25 cellular contexts compared by ENCODE assay signal in genomic region chr16:80552277-80552676, GRCh38. TPM values are rescaled to one million over a fixed set of nuclear protein-coding genes. Genes with fewer than 3 reads are reported as not detected.
A peak's percentile ranks its signal among the peaks of the same experiment; 100 is the strongest.
DNase-seq lines count a peak whose midpoint lies in the region; ATAC-seq and TF ChIP-seq lines count a peak whose summit lies in the region.
"Had no signal": no experiment of that assay in that cellular context is flagged by ENCODE, and none has a peak within 500 bp of the region (broad histone marks: within the 10 kb centered on the region; RNA-seq: fewer than 3 reads in every experiment).

No MANE protein-coding gene starts in this region.

- H3K27ac ChIP-seq in RWPE2 (ENCODE audit: poor library complexity, severe bottlenecking) (no peak overlapping the region), mesenchymal stem cell (ENCODE audit: low read length, poor library complexity, severe bottlenecking) (no peak overlapping the region), substantia nigra (ENCODE audit: low read depth, low read length, poor library complexity, severe bottlenecking) (no peak overlapping the region)

- H3K4ac ChIP-seq in mesenchymal stem cell (ENCODE audit: low read depth in 1 of 2, low read length in 2 of 2): no peak overlapping the region

- H3K27me3 ChIP-seq in RWPE2 (ENCODE audit: insufficient read depth, poor library complexity, severe bottlenecking) (no peaks in the 10 kb centered on the region), mesenchymal stem cell (ENCODE audit: control insufficient read depth in 1 of 2, insufficient read depth in 1 of 2, low read length in 2 of 2) (peaks cover 0 to 4% of the 10 kb centered on the region in 2 experiments)

- ATAC-seq in RWPE2 (ENCODE audit: low read depth): peak; percentile 92
- ATAC-seq: HepG2, PC-3 had no signal

- H2AK5ac ChIP-seq in mesenchymal stem cell (ENCODE audit: low read length, severe bottlenecking): no peak overlapping the region

- WGBS in mesenchymal stem cell: 58% methylated on average over 5 of the region's 5 CpGs

- no peak overlapping the region for H3K9ac ChIP-seq in mesenchymal stem cell (ENCODE audit: low read length)

- no peak for TF ChIP-seq CTCF in RWPE2 (IDR thresholded peaks at IDR 0.05; ENCODE audit: poor library complexity, severe bottlenecking)
- TF ChIP-seq CTCF in epithelial cell of esophagus (IDR thresholded peaks at IDR 0.05; ENCODE audit: insufficient read depth, low read depth, low read length, missing control alignments): no peak

- H3K4me3 ChIP-seq in RWPE2 (ENCODE audit: severe bottlenecking) (no peak overlapping the region), epithelial cell of esophagus (ENCODE audit: low read length) (no peak overlapping the region), mesenchymal stem cell (ENCODE audit: insufficient read depth in 1 of 2, low read depth in 1 of 2, low read length in 2 of 2) (no peak overlapping the region)
- H3K4me3 ChIP-seq: HAP-1 had no signal

- intact Hi-C loops in head of caudate nucleus (cut with DNase I): no loop called here

- peak overlapping the region; percentile 23 for H2AFZ ChIP-seq in mesenchymal stem cell (ENCODE audit: low read depth, low read length)

- H4K91ac ChIP-seq in mesenchymal stem cell (ENCODE audit: low read length): no peak overlapping the region

- H3K4me1 ChIP-seq in RWPE2 (ENCODE audit: insufficient read depth, poor library complexity, severe bottlenecking): peaks cover 7% of the 10 kb centered on the region
- no peaks in the 10 kb centered on the region for H3K4me1 ChIP-seq in mesenchymal stem cell (ENCODE audit: control insufficient read depth, insufficient read depth, low read depth, low read length)
- H3K4me1 ChIP-seq: HAP-1 had no signal

- no peaks in the 10 kb centered on the region for H3K79me1 ChIP-seq in mesenchymal stem cell (replicated peaks; ENCODE audit: low read length, poor library complexity, severe bottlenecking)

- no peak overlapping the region for H2BK15ac ChIP-seq in mesenchymal stem cell (ENCODE audit: low read depth, poor library complexity, severe bottlenecking)

- H3K36me3 ChIP-seq in RWPE2 (ENCODE audit: low read depth) (no peaks in the 10 kb centered on the region), mesenchymal stem cell (ENCODE audit: control insufficient read depth in 1 of 2, insufficient read depth in 2 of 2, low read depth in 1 of 2, low read length in 2 of 2) (no peaks in the 10 kb centered on the region)
- H3K36me3 ChIP-seq: HAP-1 had no signal

- no peak for DNase-seq in RWPE2 (ENCODE audit: low spot score)
- DNase-seq in epithelial cell of esophagus (ENCODE audit: low read depth): peak; percentile 73
- no peak for DNase-seq in mesenchymal stem cell
- no peak for DNase-seq in substantia nigra (lab: John Stamatoyannopoulos, UW)
- DNase-seq in head of caudate nucleus: no peak
- no peak for DNase-seq in NCI-H82 treated with DMSO at 0.1 percent for 48 hours (lab: John Stamatoyannopoulos, UW; ENCODE audit: unreplicated experiment)
- DNase-seq in GM19238 (ENCODE audit: insufficient read length, low spot score): no peak
- DNase-seq: C1 segment of cervical spinal cord; CD4-positive, alpha-beta memory T cell; COR-L47; DMS53; GOT3; HFFc6; Karpas-422; NCI-H1105 treated with DMSO at 0.1 percent for 48 hours; NCI-H146; NCI-H1930; NCI-H2107; NCI-H524 treated with DMSO at 0.1 percent for 48 hours; NCI-H774; NK-92 treated with Interleukin-12 subunit alpha and Interleukin-12 subunit beta, amount 100 ng/mL, for 24 hours; PC-3; SHP77 had no signal

- H2BK120ac ChIP-seq in mesenchymal stem cell (ENCODE audit: low read depth, low read length): no peak overlapping the region

- no peak overlapping the region for H3K4me2 ChIP-seq in mesenchymal stem cell (ENCODE audit: low read length, poor library complexity, severe bottlenecking)

- no peak overlapping the region for H3K14ac ChIP-seq in mesenchymal stem cell (ENCODE audit: low read length in 2 of 2)

- no peak overlapping the region for H3K18ac ChIP-seq in mesenchymal stem cell (ENCODE audit: low read depth in 1 of 2, low read length in 2 of 2)

- H3K9me3 ChIP-seq in RWPE2 (ENCODE audit: severe bottlenecking): no peaks in the 10 kb centered on the region
- H3K9me3 ChIP-seq in mesenchymal stem cell (ENCODE audit: control insufficient read depth, low read length): no peaks in the 10 kb centered on the region
- H3K9me3 ChIP-seq: HAP-1 had no signal

- H2BK12ac ChIP-seq in mesenchymal stem cell (ENCODE audit: low read length in 2 of 2): no peak overlapping the region

- H4K8ac ChIP-seq in mesenchymal stem cell (ENCODE audit: low read length): no peak overlapping the region

- no peak overlapping the region for H3K23ac ChIP-seq in mesenchymal stem cell (ENCODE audit: low read length in 2 of 2)

- no peak overlapping the region for H2BK5ac ChIP-seq in mesenchymal stem cell (ENCODE audit: low read depth, low read length, poor library complexity, severe bottlenecking)

RNA-seq across cellular contexts. Expression of gene DYNLRB2, which starts 11.5 kb away (rescaled TPM):
- polyA plus RNA-seq in mesenchymal stem cell (2013, experiment 1 of 2): not detected
- polyA plus RNA-seq in mesenchymal stem cell (2013, experiment 2 of 2): not detected
- polyA plus RNA-seq: CD4-positive, alpha-beta memory T cell; HepG2 had no signal
